In the genomic region with DNA sequence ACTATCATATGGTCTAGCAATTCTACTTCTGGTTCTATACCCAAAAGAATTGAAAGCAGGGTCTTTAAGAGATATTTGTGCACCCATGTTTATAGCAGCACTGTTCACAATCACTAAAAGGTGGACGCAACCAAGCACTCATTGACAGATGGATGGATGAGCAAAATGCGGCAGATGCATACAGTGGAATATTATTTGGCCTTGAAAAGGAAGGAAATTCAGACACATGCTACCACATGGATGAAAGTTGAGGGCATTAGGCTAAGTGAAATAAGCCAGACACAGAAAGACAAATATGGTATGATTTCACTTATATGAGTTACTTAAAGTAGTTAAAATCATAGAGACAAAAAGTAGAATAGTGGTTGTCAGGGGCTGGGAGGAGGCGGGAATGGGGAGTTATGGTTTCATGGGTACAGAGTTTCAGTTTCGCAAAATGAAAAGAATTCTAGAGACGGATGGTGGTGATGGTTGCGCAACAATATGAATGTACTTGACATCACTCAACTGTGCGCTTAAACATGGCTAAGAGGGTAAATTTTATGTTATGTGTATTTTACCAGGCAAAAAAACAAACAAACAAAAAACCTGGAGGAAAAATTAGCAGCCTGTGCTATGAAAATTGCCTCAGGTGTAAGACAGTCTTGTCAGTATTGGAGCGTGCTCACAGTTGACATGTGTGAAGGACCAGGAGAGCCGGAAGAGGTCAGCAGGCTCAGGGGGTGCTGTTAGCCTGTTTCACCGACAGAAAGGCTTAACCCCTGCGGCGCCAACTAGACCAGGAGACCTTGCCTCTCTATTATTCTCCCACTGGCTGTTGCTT, we compare ENCODE assay signal across 11 cellular contexts. TPM values are rescaled to one million over a fixed set of nuclear protein-coding genes. Genes with fewer than 3 reads are reported as not detected.
DNase-seq lines count a peak whose midpoint lies in the region; ATAC-seq lines count a peak whose summit lies in the region.
"Had no signal": no experiment of that assay in that cellular context is flagged by ENCODE, and none has a peak within 500 bp of the region (broad histone marks: within the 10 kb centered on the region; RNA-seq: fewer than 3 reads in every experiment).

No MANE protein-coding gene starts in this region.

- peak; percentile 70 for DNase-seq in activated CD4-positive, alpha-beta T cell treated with anti-CD3 and anti-CD28 coated beads, Interleukin-2, amount 10 ng/mL, durations not matched to agents 7 days and 5 days
- DNase-seq in activated CD4-positive, alpha-beta T cell treated with anti-CD3 and anti-CD28 coated beads, Interleukin-2, amount 50 U/mL, for 1 hour, result no peak
- peak; percentile 19 to 47 for DNase-seq in SHP77 (lab: John Stamatoyannopoulos, UW)
- DNase-seq in central memory CD4-positive, alpha-beta T cell, result peak; percentile 44
- DNase-seq in stimulated activated naive CD8-positive, alpha-beta T cell treated with anti-CD3 and anti-CD28 coated beads, Interleukin-15, Interleukin-2, amounts not matched to agents 100 U/mL and 50 U/mL, for 24 hours, result peak; percentile 46
- no peak for DNase-seq in NCI-H1092 treated with DMSO at 0.1 percent for 48 hours (lab: John Stamatoyannopoulos, UW)
- DNase-seq: NCI-H1930 had no signal

- peak; percentile 41 for ATAC-seq in stimulated activated naive CD8-positive, alpha-beta T cell treated with anti-CD3 and anti-CD28 coated beads, Interleukin-15, Interleukin-2, amounts not matched to agents 100 U/mL and 50 U/mL, for 24 hours
- ATAC-seq in GM18858 (IDR thresholded peaks at IDR 0.05; ENCODE audit: unreplicated experiment) (no peak), HG02798 (IDR thresholded peaks at IDR 0.05; ENCODE audit: poor library complexity, unreplicated experiment) (no peak)
- ATAC-seq: SK-N-SH treated with all-trans-retinoic acid at 6 μM for 48 hours; stimulated activated memory B cell treated with anti-CD40 and anti-IgM and Interleukin-4, amounts not matched to agents 10 μg/mL and 1 μg/mL and 100 μg/mL, for 72 hours had no signal

- POLR2A ChIA-PET in activated CD4-positive, alpha-beta T cell treated with anti-CD3 and anti-CD28 coated beads, Interleukin-2, amount 10 ng/mL, durations not matched to agents 7 days and 5 days (lab: Charles Lee), result interaction anchor here (1.0 kb wide), 1 partner anchor 25 kb away, joined by 3 read pairs; no protein-coding TSS in a partner anchor

- peaks cover 74% of the 10 kb centered on the region for H3K36me3 Mint-ChIP-seq in activated CD4-positive, alpha-beta T cell treated with anti-CD3 and anti-CD28 coated beads, Interleukin-2, amount 10 ng/mL, durations not matched to agents 7 days and 5 days (ENCODE audit: low read depth)
- H3K36me3 Mint-ChIP-seq: stimulated activated memory B cell treated with anti-CD40 and anti-IgM and Interleukin-4, amounts not matched to agents 10 μg/mL and 1 μg/mL and 100 μg/mL, for 72 hours had no signal

- H3K27ac Mint-ChIP-seq in activated CD4-positive, alpha-beta T cell treated with anti-CD3 and anti-CD28 coated beads, Interleukin-2, amount 10 ng/mL, durations not matched to agents 7 days and 5 days, result peak overlapping the region; percentile 92
- H3K27ac Mint-ChIP-seq: stimulated activated memory B cell treated with anti-CD40 and anti-IgM and Interleukin-4, amounts not matched to agents 10 μg/mL and 1 μg/mL and 100 μg/mL, for 72 hours had no signal

- peaks cover 2% of the 10 kb centered on the region for H3K9me3 Mint-ChIP-seq in activated CD4-positive, alpha-beta T cell treated with anti-CD3 and anti-CD28 coated beads, Interleukin-2, amount 10 ng/mL, durations not matched to agents 7 days and 5 days
- H3K9me3 Mint-ChIP-seq: stimulated activated memory B cell treated with anti-CD40 and anti-IgM and Interleukin-4, amounts not matched to agents 10 μg/mL and 1 μg/mL and 100 μg/mL, for 72 hours had no signal

- peaks cover 94% of the 10 kb centered on the region for H3K4me1 Mint-ChIP-seq in activated CD4-positive, alpha-beta T cell treated with anti-CD3 and anti-CD28 coated beads, Interleukin-2, amount 10 ng/mL, durations not matched to agents 7 days and 5 days
- H3K4me1 Mint-ChIP-seq: stimulated activated memory B cell treated with anti-CD40 and anti-IgM and Interleukin-4, amounts not matched to agents 10 μg/mL and 1 μg/mL and 100 μg/mL, for 72 hours had no signal

- H3K4me3 Mint-ChIP-seq in activated CD4-positive, alpha-beta T cell treated with anti-CD3 and anti-CD28 coated beads, Interleukin-2, amount 10 ng/mL, durations not matched to agents 7 days and 5 days, result peak overlapping the region; percentile 63
- H3K4me3 Mint-ChIP-seq: stimulated activated memory B cell treated with anti-CD40 and anti-IgM and Interleukin-4, amounts not matched to agents 10 μg/mL and 1 μg/mL and 100 μg/mL, for 72 hours had no signal

- H3K27me3 Mint-ChIP-seq in activated CD4-positive, alpha-beta T cell treated with anti-CD3 and anti-CD28 coated beads, Interleukin-2, amount 10 ng/mL, durations not matched to agents 7 days and 5 days, result no peaks in the 10 kb centered on the region

- CTCF ChIA-PET in activated CD4-positive, alpha-beta T cell treated with anti-CD3 and anti-CD28 coated beads, Interleukin-2, amount 10 ng/mL, durations not matched to agents 7 days and 5 days (lab: Charles Lee), result interaction anchor here (0.9 to 3.0 kb wide), 4 partner anchors 9 to 24 kb away, joined by 3 to 11 read pairs (median 4); no protein-coding TSS in a partner anchor

RNA-seq across cellular contexts. Expression of gene CD247, which starts 26.5 kb away (rescaled TPM):
- 100 to 1,000 TPM; 251 to 261 TPM for total RNA-seq in activated CD4-positive, alpha-beta T cell treated with anti-CD3 and anti-CD28 coated beads, Interleukin-2, amount 10 ng/mL, durations not matched to agents 7 days and 5 days

Comparison
In these comparisons a context has a peak if more than half of its experiments do, and no peak if none do; other contexts are left out.
1. DNase-seq: peak in activated CD4-positive, alpha-beta T cell treated with anti-CD3 and anti-CD28 coated beads, Interleukin-2, amount 10 ng/mL, durations not matched to agents 7 days and 5 days (single experiment), SHP77 (2 of 2), central memory CD4-positive, alpha-beta T cell (single experiment) and stimulated activated naive CD8-positive, alpha-beta T cell treated with anti-CD3 and anti-CD28 coated beads, Interleukin-15, Interleukin-2, amounts not matched to agents 100 U/mL and 50 U/mL, for 24 hours (single experiment); none in activated CD4-positive, alpha-beta T cell treated with anti-CD3 and anti-CD28 coated beads, Interleukin-2, amount 50 U/mL, for 1 hour (single experiment) and NCI-H1092 treated with DMSO at 0.1 percent for 48 hours (single experiment).